13 cellular contexts compared by ENCODE assay signal in genomic region chr3:10845839-10846656, GRCh38. TPM values are rescaled to one million over a fixed set of nuclear protein-coding genes. Genes with fewer than 3 reads are reported as not detected.
DNase-seq lines count a peak whose midpoint lies in the region; ATAC-seq, FAIRE-seq and TF ChIP-seq lines count a peak whose summit lies in the region.
"Had no signal": no experiment of that assay in that cellular context is flagged by ENCODE, and none has a peak within 500 bp of the region (broad histone marks: within the 10 kb centered on the region; RNA-seq: fewer than 3 reads in every experiment).

No MANE protein-coding gene starts in this region.

- H3K9me3 ChIP-seq in OCI-LY7 (ENCODE audit: low read length): no peaks in the 10 kb centered on the region

- H3K36me3 ChIP-seq in OCI-LY7 (ENCODE audit: insufficient read depth, low read length): no peaks in the 10 kb centered on the region

- POLR2A ChIA-PET in OCI-LY7 (lab: Charles Lee): interaction anchor here (0.8 kb wide), 1 partner anchor 225 kb away, joined by 3 read pairs; no protein-coding TSS in a partner anchor

- no peak overlapping the region for H2AFZ ChIP-seq in OCI-LY7 (ENCODE audit: low read length)

- H3K79me2 ChIP-seq in OCI-LY7 (ENCODE audit: insufficient read depth, low read depth, low read length): no peaks in the 10 kb centered on the region

- TF ChIP-seq CTCF in OCI-LY7 (conservative IDR thresholded peaks at IDR 0.05; ENCODE audit: low read length): no peak
- no peak for TF ChIP-seq CTCF in D721Med (IDR thresholded peaks at IDR 0.05; ENCODE audit: insufficient read depth, missing control alignments)

- H3K4me2 ChIP-seq in OCI-LY7 (ENCODE audit: low read length): no peak overlapping the region

- CTCF ChIA-PET in OCI-LY7 (lab: Charles Lee; ENCODE audit: unreplicated experiment): no interaction called here

- BruUV-seq in OCI-LY7 (replicated peaks; lab: Mats Ljungman, UMichigan): no TSS peak

- no peaks in the 10 kb centered on the region for H3K9me2 ChIP-seq in OCI-LY7 (ENCODE audit: insufficient read depth, low read length)

- peak; percentile 16 for DNase-seq in OCI-LY7 (ENCODE audit: low spot score)
- peak; percentile 17 for DNase-seq in putamen (ENCODE audit: low spot score)
- DNase-seq in DMS153 (lab: John Stamatoyannopoulos, UW): no peak
- DNase-seq in D721Med (ENCODE audit: insufficient read length, low spot score): no peak
- no peak for DNase-seq in NCI-H748 treated with DMSO at 0.1 percent for 48 hours (lab: John Stamatoyannopoulos, UW)
- DNase-seq: GDM1, NCI-H69, T-helper 9 cell had no signal

- no peak overlapping the region for H3K27ac ChIP-seq in OCI-LY7 (ENCODE audit: low read depth, low read length, poor library complexity, severe bottlenecking)

- no peak overlapping the region for H3K4me3 ChIP-seq in OCI-LY7 (ENCODE audit: low read depth, low read length, poor library complexity, severe bottlenecking)

- H3K4me1 ChIP-seq in OCI-LY7 (ENCODE audit: insufficient read depth, low read length, poor library complexity, severe bottlenecking): peaks cover 5% of the 10 kb centered on the region

- FAIRE-seq in D721Med (lab: Jason Lieb, UNC): no peak
- FAIRE-seq: H54 had no signal

- ATAC-seq in GM19023 (IDR thresholded peaks at IDR 0.05; ENCODE audit: unreplicated experiment) (peak; percentile 54), HG03064 (IDR thresholded peaks at IDR 0.05; ENCODE audit: low read depth, unreplicated experiment) (peak; percentile 76), GM21737 (IDR thresholded peaks at IDR 0.05; ENCODE audit: unreplicated experiment) (no peak)

- intact Hi-C loops in OCI-LY7 (cut with micrococcal nuclease; ENCODE audit: unreplicated experiment): no loop called here

- no peaks in the 10 kb centered on the region for H4K20me1 ChIP-seq in OCI-LY7 (ENCODE audit: insufficient read depth, low read length)

RNA-seq across cellular contexts. Expression of gene SLC6A11, which starts 30.0 kb away (rescaled TPM):
- total RNA-seq in OCI-LY7 (2014; rRNA removed; shearing (Covaris generic)): not detected in 2 replicates
- not detected in 2 replicates for total RNA-seq in OCI-LY7 (2022)
- total RNA-seq: glomerular endothelial cell had no signal

Comparison
In these comparisons a context has a peak if more than half of its experiments do, and no peak if none do; other contexts are left out.
1. DNase-seq: peak in OCI-LY7 (single experiment) and putamen (single experiment); none in DMS153 (single experiment), D721Med (single experiment) and NCI-H748 treated with DMSO at 0.1 percent for 48 hours (single experiment).